Comparison of ENCODE assay signal across 8 cellular contexts in genomic region chr7:964401-965231, GRCh38. TPM values are rescaled to one million over a fixed set of nuclear protein-coding genes. Genes with fewer than 3 reads are reported as not detected.
DNase-seq lines count a peak whose midpoint lies in the region; ATAC-seq and TF ChIP-seq lines count a peak whose summit lies in the region.

No MANE protein-coding gene starts in this region.

- no peak overlapping the region for H3K27ac Mint-ChIP-seq in neural crest cell (ENCODE audit: unreplicated experiment)

- peaks cover 9% of the 10 kb centered on the region for H3K27me3 Mint-ChIP-seq in neural crest cell (ENCODE audit: low read depth)

- peak; percentile 30 for TF ChIP-seq CTCF in neural crest cell (conservative IDR thresholded peaks at IDR 0.05)

- H3K9me3 Mint-ChIP-seq in neural crest cell, result no peaks in the 10 kb centered on the region

- DNase-seq in ELR (ENCODE audit: low read depth), result peak; percentile 37
- DNase-seq in NOMO-1 treated with DMSO at 0.1 percent for 48 hours (lab: John Stamatoyannopoulos, UW; ENCODE audit: unreplicated experiment), result peak; percentile 78
- DNase-seq in neural crest cell (ENCODE audit: low read depth, low spot score), result no peak
- DNase-seq in activated CD4-positive, CD25-positive, alpha-beta regulatory T cell (lab: John Stamatoyannopoulos, UW), result no peak
- no peak for DNase-seq in kidney glomerular epithelial cell (lab: John Stamatoyannopoulos, UW)

- peak; percentile 8 for ATAC-seq in esophagus mucosa
- no peak for ATAC-seq in HG03108 (IDR thresholded peaks at IDR 0.05; ENCODE audit: unreplicated experiment)
- ATAC-seq in HG03571 (IDR thresholded peaks at IDR 0.05; ENCODE audit: unreplicated experiment), result no peak

- H3K4me1 Mint-ChIP-seq in neural crest cell, result peaks cover 22% of the 10 kb centered on the region

- H3K4me3 Mint-ChIP-seq in neural crest cell, result peak overlapping the region; percentile 71

- H3K36me3 Mint-ChIP-seq in neural crest cell (ENCODE audit: low read depth), result no peaks in the 10 kb centered on the region

RNA-seq across cellular contexts. Expression of gene ADAP1, which starts 10.1 kb away (rescaled TPM):
- total RNA-seq in esophagus mucosa (5.7 TPM), neural crest cell (5.2 and 6.4 TPM in 2 replicates)

RNA-seq across cellular contexts. Expression of gene COX19, which starts 10.7 kb away (rescaled TPM):
- 5.5 TPM for total RNA-seq in esophagus mucosa
- total RNA-seq in neural crest cell, result 12.7 and 13.1 TPM in 2 replicates

RNA-seq across cellular contexts. Expression of gene CYP2W1, which starts 18.4 kb away (rescaled TPM):
- total RNA-seq in esophagus mucosa (0.36 TPM), neural crest cell (not detected in 2 replicates)

Comparison
In these comparisons a context has a peak if more than half of its experiments do, and no peak if none do; other contexts are left out.
1. DNase-seq: peak in ELR (single experiment) and NOMO-1 treated with DMSO at 0.1 percent for 48 hours (single experiment); none in neural crest cell (single experiment), activated CD4-positive, CD25-positive, alpha-beta regulatory T cell (0 of 4) and kidney glomerular epithelial cell (single experiment).